Comparison of ENCODE assay signal across 8 cellular contexts in the genomic region with DNA sequence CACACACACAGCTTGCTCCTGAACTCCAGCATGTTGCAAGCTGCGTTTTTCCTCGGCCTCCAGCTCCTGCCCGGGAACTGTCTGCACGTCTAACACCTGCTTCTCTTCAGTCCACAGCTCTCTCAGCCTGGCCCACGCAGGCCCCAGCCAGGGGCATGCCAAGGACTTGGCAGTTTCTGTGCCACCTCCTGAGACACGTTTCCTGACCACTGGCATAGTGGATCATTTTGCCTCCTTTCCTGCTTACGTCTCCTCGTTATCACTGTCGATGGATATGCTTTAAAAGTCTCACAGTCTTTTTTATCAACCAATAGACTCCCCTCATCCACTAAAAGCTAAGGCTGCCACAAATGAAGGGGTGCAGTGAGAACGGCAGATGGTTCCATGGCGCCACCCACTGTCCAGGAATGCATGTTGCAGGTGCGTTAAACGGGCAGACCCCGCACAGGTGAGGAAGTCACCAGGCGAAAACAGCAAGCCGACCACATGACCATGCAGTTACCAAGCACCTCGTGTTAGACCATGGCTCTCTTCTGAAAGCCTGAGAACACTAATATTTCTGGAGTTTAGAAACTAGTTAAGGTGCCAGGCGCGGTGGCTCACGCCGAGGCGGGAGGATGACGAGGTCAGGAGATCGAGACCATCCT. TPM values are rescaled to one million over a fixed set of nuclear protein-coding genes. Genes with fewer than 3 reads are reported as not detected.
DNase-seq lines count a peak whose midpoint lies in the region; ATAC-seq and TF ChIP-seq lines count a peak whose summit lies in the region.

No MANE protein-coding gene starts in this region.

- TF ChIP-seq RAD21 in liver (IDR thresholded peaks at IDR 0.05), result peak; percentile 82 to 92

- H3K36me3 ChIP-seq in MM.1S (replicated peaks; ENCODE audit: insufficient read depth, low read length), result no peaks in the 10 kb centered on the region
- peaks cover 0 to 14% (median 3%) of the 10 kb centered on the region in 4 donors for H3K36me3 ChIP-seq in liver (ENCODE audit: control insufficient read depth in 4 of 4, insufficient read depth in 3 of 4, low read depth in 1 of 4, low read length in 3 of 4)

- 29% methylated on average over 24 of the region's 24 CpGs for WGBS in liver

- no peak for TF ChIP-seq POLR2A in GM18505 (IDR thresholded peaks at IDR 0.05; ENCODE audit: borderline replicate concordance, extremely low read depth, insufficient read depth, insufficient read length)

- no peaks in the 10 kb centered on the region for H4K20me1 ChIP-seq in MM.1S (ENCODE audit: insufficient read depth, low read length)

- H3K9ac ChIP-seq in MM.1S (ENCODE audit: low read length), result peak overlapping the region; percentile 29; the same call in 1 of the 2 replicates
- no peak overlapping the region for H3K9ac ChIP-seq in liver (ENCODE audit: low read depth in 1 of 2, low read length in 2 of 2)

- H3K27me3 ChIP-seq in MM.1S (replicated peaks; ENCODE audit: insufficient read depth, low read length) (no peaks in the 10 kb centered on the region), liver (ENCODE audit: control insufficient read depth in 4 of 4, insufficient read depth in 4 of 4, low read length in 3 of 4) (no peaks in the 10 kb centered on the region)

- H3K4me3 ChIP-seq in MM.1S (ENCODE audit: low read length), result no peak overlapping the region
- H3K4me3 ChIP-seq in cardiac fibroblast (replicated peaks in 1 of 2; ENCODE audit: low read depth in 2 of 2, low read length in 2 of 2), result no peak overlapping the region
- no peak overlapping the region for H3K4me3 ChIP-seq in liver (ENCODE audit: low read depth in 1 of 3, low read length in 3 of 3)

- H3K79me2 ChIP-seq in MM.1S (ENCODE audit: low read length), result no peaks in the 10 kb centered on the region

- H3F3A ChIP-seq in MM.1S (ENCODE audit: insufficient read depth, low read length), result no peaks in the 10 kb centered on the region; the same call in 1 of the 2 replicates

- H3K27ac ChIP-seq in MM.1S (ENCODE audit: low read length) (no peak overlapping the region), liver (ENCODE audit: low read depth in 1 of 2, low read length in 2 of 2) (no peak overlapping the region)

- H2AFZ ChIP-seq in MM.1S (ENCODE audit: low read length), result 0 out of 2 replicates have a peak overlapping the region, but pooled peaks have one; percentile 5

- DNase-seq in DMS53 (lab: John Stamatoyannopoulos, UW), result peak; percentile 97
- peak; percentile 82 for DNase-seq in MM.1S
- DNase-seq in activated CD4-positive, CD25-positive, alpha-beta regulatory T cell treated with anti-CD3 and anti-CD28 coated beads, Interleukin-2, amount 50 U/mL, for 16 hours (ENCODE audit: low read depth, low spot score), result peak; percentile 19
- peak; percentile 23 to 55 for DNase-seq in cardiac fibroblast (ENCODE audit: low read depth in 2 of 2)
- peak; percentile 11 for DNase-seq in stimulated activated CD8-positive, alpha-beta memory T cell treated with anti-CD3 and anti-CD28 coated beads, Interleukin-15, amount 100 ng/mL, for 1 hour (ENCODE audit: low read depth)

- H3K9me3 ChIP-seq in MM.1S (replicated peaks; ENCODE audit: insufficient read depth, low read length), result no peaks in the 10 kb centered on the region
- H3K9me3 ChIP-seq in liver (ENCODE audit: control insufficient read depth in 4 of 4, low read length in 3 of 4), result no peaks in the 10 kb centered on the region

- H3K4me1 ChIP-seq in MM.1S (ENCODE audit: low read length), result no peaks in the 10 kb centered on the region
- H3K4me1 ChIP-seq in liver (ENCODE audit: control insufficient read depth in 4 of 4, insufficient read depth in 4 of 4, low read length in 3 of 4), result peaks cover 0 to 6% (median 2%) of the 10 kb centered on the region in 4 donors

- H3K4me2 ChIP-seq in MM.1S (ENCODE audit: low read depth, low read length), result peak overlapping the region; percentile 15; the same call in 1 of the 2 replicates

- ATAC-seq in GM18505 (IDR thresholded peaks at IDR 0.05; ENCODE audit: unreplicated experiment), result no peak
- ATAC-seq in GM19455 (IDR thresholded peaks at IDR 0.05; ENCODE audit: unreplicated experiment), result no peak

- peak; percentile 81 for TF ChIP-seq CTCF in MM.1S (IDR thresholded peaks at IDR 0.05; ENCODE audit: low read length)
- TF ChIP-seq CTCF in cardiac fibroblast (IDR thresholded peaks at IDR 0.05; ENCODE audit: low read depth, low read length), result peak; percentile 76
- TF ChIP-seq CTCF in liver (IDR thresholded peaks at IDR 0.05; ENCODE audit: low read depth, low read length, missing input control), result peak; percentile 67

- H3K9me2 ChIP-seq in MM.1S (replicated peaks; ENCODE audit: insufficient read depth, low read length), result no peaks in the 10 kb centered on the region

TF ChIP-seq in liver, 16 proteins besides CTCF, POLR2A, EP300 and RAD21:
- TF ChIP-seq YY1 (IDR thresholded peaks at IDR 0.05) (no peak), TAF1 (conservative IDR thresholded peaks at IDR 0.05) (no peak), SP1 (IDR thresholded peaks at IDR 0.05) (no peak), EGR1 (IDR thresholded peaks at IDR 0.05; ENCODE audit: low read depth in 2 of 2) (no peak), FOXA1 (IDR thresholded peaks at IDR 0.05) (no peak), NR2F2 (IDR thresholded peaks at IDR 0.05) (no peak), HNF4A (conservative IDR thresholded peaks at IDR 0.05) (no peak), FOXA2 (IDR thresholded peaks at IDR 0.05) (no peak), HNF4G (IDR thresholded peaks at IDR 0.05) (no peak)
- TF ChIP-seq, protein P1, sequence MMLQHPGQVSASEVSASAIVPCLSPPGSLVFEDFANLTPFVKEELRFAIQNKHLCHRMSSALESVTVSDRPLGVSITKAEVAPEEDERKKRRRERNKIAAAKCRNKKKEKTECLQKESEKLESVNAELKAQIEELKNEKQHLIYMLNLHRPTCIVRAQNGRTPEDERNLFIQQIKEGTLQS (IDR thresholded peaks at IDR 0.05), result no peak
- TF ChIP-seq, protein P2, sequence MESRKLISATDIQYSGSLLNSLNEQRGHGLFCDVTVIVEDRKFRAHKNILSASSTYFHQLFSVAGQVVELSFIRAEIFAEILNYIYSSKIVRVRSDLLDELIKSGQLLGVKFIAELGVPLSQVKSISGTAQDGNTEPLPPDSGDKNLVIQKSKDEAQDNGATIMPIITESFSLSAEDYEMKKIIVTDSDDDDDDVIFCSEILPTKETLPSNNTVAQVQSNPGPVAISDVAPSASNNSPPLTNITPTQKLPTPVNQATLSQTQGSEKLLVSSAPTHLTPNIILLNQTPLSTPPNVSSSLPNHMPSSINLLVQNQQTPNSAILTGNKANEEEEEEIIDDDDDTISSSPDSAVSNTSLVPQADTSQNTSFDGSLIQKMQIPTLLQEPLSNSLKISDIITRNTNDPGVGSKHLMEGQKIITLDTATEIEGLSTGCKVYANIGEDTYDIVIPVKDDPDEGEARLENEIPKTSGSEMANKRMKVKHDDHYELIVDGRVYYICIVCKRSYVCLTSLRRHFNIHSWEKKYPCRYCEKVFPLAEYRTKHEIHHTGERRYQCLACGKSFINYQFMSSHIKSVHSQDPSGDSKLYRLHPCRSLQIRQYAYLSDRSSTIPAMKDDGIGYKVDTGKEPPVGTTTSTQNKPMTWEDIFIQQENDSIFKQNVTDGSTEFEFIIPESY (IDR thresholded peaks at IDR 0.05), result no peak
- TF ChIP-seq, protein P3, sequence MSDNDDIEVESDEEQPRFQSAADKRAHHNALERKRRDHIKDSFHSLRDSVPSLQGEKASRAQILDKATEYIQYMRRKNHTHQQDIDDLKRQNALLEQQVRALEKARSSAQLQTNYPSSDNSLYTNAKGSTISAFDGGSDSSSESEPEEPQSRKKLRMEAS (IDR thresholded peaks at IDR 0.05), result no peak

RNA-seq across cellular contexts. Expression of a gene that starts 14.7 kb away (rescaled TPM):
- total RNA-seq in liver, result 1 to 10 TPM; 2.5 to 3.1 TPM
- 1 to 10 TPM in 1 of 2 donors, under 1 TPM in 1; 0.79 to 3.8 TPM for polyA plus RNA-seq in liver

RNA-seq across cellular contexts. Expression of a gene that starts 53.8 kb away (rescaled TPM):
- total RNA-seq in liver, result 1 to 10 TPM; 3.2 to 4.8 TPM
- polyA plus RNA-seq in liver, result 1 to 10 TPM; 3.2 to 4.2 TPM

Comparison
In these comparisons a context has a peak if more than half of its experiments do, and no peak if none do; other contexts are left out.
1. DNase-seq: peak in every context shown above with its lines; median percentile 97 in DMS53; 82 in MM.1S; 39 in cardiac fibroblast; 19 in activated CD4-positive, CD25-positive, alpha-beta regulatory T cell treated with anti-CD3 and anti-CD28 coated beads, Interleukin-2, amount 50 U/mL, for 16 hours; 11 in stimulated activated CD8-positive, alpha-beta memory T cell treated with anti-CD3 and anti-CD28 coated beads, Interleukin-15, amount 100 ng/mL, for 1 hour.